In genomic region chr21:36028127-36029069, GRCh38 we compare ENCODE assay signal across 8 cellular contexts. TPM values are rescaled to one million over a fixed set of nuclear protein-coding genes. Genes with fewer than 3 reads are reported as not detected.
DNase-seq lines count a peak whose midpoint lies in the region; ATAC-seq, FAIRE-seq and TF ChIP-seq lines count a peak whose summit lies in the region.

No MANE protein-coding gene starts in this region.

- no TSS peak for BruUV-seq in HepG2 (replicated peaks; lab: Mats Ljungman, UMichigan)

- peak; percentile 90 for FAIRE-seq in HepG2 (lab: Jason Lieb, UNC)

- no peak overlapping the region for H2AFZ ChIP-seq in HepG2 (ENCODE audit: low read length)

- H3K79me2 ChIP-seq in HepG2 (ENCODE audit: insufficient read depth, low read length) = no peaks in the 10 kb centered on the region

- peaks cover 5% of the 10 kb centered on the region for H3K4me1 Mint-ChIP-seq in activated CD4-positive, alpha-beta T cell treated with anti-CD3 and anti-CD28 coated beads for 36 hours
- H3K4me1 Mint-ChIP-seq in chondrocyte (ENCODE audit: low read depth) = peaks cover 8% of the 10 kb centered on the region

- H3K27ac ChIP-seq in HepG2 (ENCODE audit: extremely low read length, insufficient read depth, low read length) = no peak overlapping the region

- TF ChIP-seq POLR2A in HepG2 (IDR thresholded peaks at IDR 0.05; ENCODE audit: insufficient read depth in 1 of 2, low read depth in 2 of 2, low read length in 2 of 2) = no peak

- H3K4me3 Mint-ChIP-seq in activated CD4-positive, alpha-beta T cell treated with anti-CD3 and anti-CD28 coated beads for 36 hours = no peak overlapping the region
- peak overlapping the region; percentile 20 for H3K4me3 Mint-ChIP-seq in chondrocyte (ENCODE audit: unreplicated experiment)

- TF ChIP-seq RAD21 in HepG2 (CRISPR knock-in tag; IDR thresholded peaks at IDR 0.05) = peak; percentile 89

- in situ Hi-C loops in HepG2 (cut with HindIII; ENCODE audit: extremely low pct_ligation_motif_present, low pct_unique_long_range_greater_than_20kb) = no loop called here

- H4K20me1 ChIP-seq in HepG2 (ENCODE audit: insufficient read depth, low read length) = no peaks in the 10 kb centered on the region

- intact Hi-C loops in activated CD4-positive, alpha-beta T cell treated with anti-CD3 and anti-CD28 coated beads for 36 hours (cut with DNase I, micrococcal nuclease) = loop anchor here (1.0 to 10.0 kb wide), 7 partner anchors 84 to 1336 kb away; no protein-coding TSS in a partner anchor
- intact Hi-C loops in HepG2 (cut with micrococcal nuclease; ENCODE audit: unreplicated experiment) = loop anchor here (2.0 to 10.0 kb wide), 3 partner anchors 88 to 1144 kb away; no protein-coding TSS in a partner anchor

- no peak overlapping the region for H3K27ac Mint-ChIP-seq in activated CD4-positive, alpha-beta T cell treated with anti-CD3 and anti-CD28 coated beads for 36 hours
- H3K27ac Mint-ChIP-seq in chondrocyte (ENCODE audit: unreplicated experiment) = no peak overlapping the region

- H3K9me3 ChIP-seq in HepG2 (ENCODE audit: low read length) = no peaks in the 10 kb centered on the region

- no peak overlapping the region for H3K4me3 ChIP-seq in HepG2 (replicated peaks in 1 of 3; ENCODE audit: insufficient read depth in 1 of 3, low read depth in 2 of 3, low read length in 3 of 3)

- no peak for TF ChIP-seq EP300 in HepG2 (IDR thresholded peaks at IDR 0.05; ENCODE audit: low read depth in 2 of 2, low read length in 2 of 2)
- no peak for TF ChIP-seq EP300 in HepG2 (CRISPR knock-in tag; IDR thresholded peaks at IDR 0.05; ENCODE audit: borderline replicate concordance)

- peaks cover 6% of the 10 kb centered on the region; the same call in 1 of the 2 replicates for H3K4me1 ChIP-seq in HepG2 (ENCODE audit: insufficient read depth, low read length)

- 16% methylated on average over 21 of the region's 25 CpGs for WGBS in HepG2 (ENCODE audit: low lambda C conversion rate)

- TF ChIP-seq CTCF in GM12801 (IDR thresholded peaks at IDR 0.05; ENCODE audit: extremely low read depth, insufficient read length) (peak; percentile 74), chondrocyte (IDR thresholded peaks at IDR 0.05) (peak; percentile 93), HepG2 (CRISPR knock-in tag; IDR thresholded peaks at IDR 0.05) (peak; percentile 97)

- H3K4me2 ChIP-seq in HepG2 (ENCODE audit: low read depth, low read length) = peak overlapping the region; percentile 47

- H3K27me3 ChIP-seq in HepG2 (ENCODE audit: control insufficient read depth in 1 of 2, insufficient read depth in 2 of 2, low read length in 2 of 2) = no peaks in the 10 kb centered on the region

- no peaks in the 10 kb centered on the region for H3K9me3 Mint-ChIP-seq in activated CD4-positive, alpha-beta T cell treated with anti-CD3 and anti-CD28 coated beads for 36 hours (ENCODE audit: low read depth)
- no peaks in the 10 kb centered on the region for H3K9me3 Mint-ChIP-seq in chondrocyte (ENCODE audit: low read depth)

- H3K36me3 ChIP-seq in HepG2 (replicated peaks in 1 of 2; ENCODE audit: control insufficient read depth in 1 of 2, insufficient read depth in 2 of 2, low read length in 2 of 2) = no peaks in the 10 kb centered on the region

- H3K36me3 Mint-ChIP-seq in activated CD4-positive, alpha-beta T cell treated with anti-CD3 and anti-CD28 coated beads for 36 hours (ENCODE audit: low read depth) = no peaks in the 10 kb centered on the region
- H3K36me3 Mint-ChIP-seq in chondrocyte (ENCODE audit: low read depth) = no peaks in the 10 kb centered on the region

- DNase-seq in NCI-H446 treated with DMSO at 0.1 percent for 48 hours (lab: John Stamatoyannopoulos, UW) (peak; percentile 37), chondrocyte (ENCODE audit: low spot score) (no peak), HepG2 (ENCODE audit: low spot score) (peak; percentile 47)
- DNase-seq in activated CD4-positive, alpha-beta T cell treated with anti-CD3 and anti-CD28 coated beads for 36 hours = peak; percentile 77
- DNase-seq in stimulated activated CD4-positive, alpha-beta T cell treated with anti-CD3 and anti-CD28 coated beads, TNF-alpha, amount 100 ng/mL, for 24 hours (ENCODE audit: low read depth in 3 of 3) = peak; percentile 38 to 60 (median 41)

- H3K9ac ChIP-seq in HepG2 (ENCODE audit: insufficient read depth, low read depth, low read length) = no peak overlapping the region

- no peaks in the 10 kb centered on the region for H3K27me3 Mint-ChIP-seq in activated CD4-positive, alpha-beta T cell treated with anti-CD3 and anti-CD28 coated beads for 36 hours
- no peaks in the 10 kb centered on the region for H3K27me3 Mint-ChIP-seq in chondrocyte (ENCODE audit: low read depth)

- CTCF ChIA-PET in activated CD4-positive, alpha-beta T cell treated with anti-CD3 and anti-CD28 coated beads for 36 hours (lab: Charles Lee) = interaction anchor here (0.6 to 2.3 kb wide), 29 partner anchors 8 to 1362 kb away, joined by 3 to 10 read pairs (median 4); partner anchors contain the start of gene CBR1
- CTCF ChIA-PET in HepG2 (lab: Yijun Ruan, JAX; ENCODE audit: low intra/inter-chr PET ratio, low total read pairs) = interaction anchor here (1.1 to 1.4 kb wide), 3 partner anchors 84 to 1336 kb away, joined by 3 to 4 read pairs (median 3); no protein-coding TSS in a partner anchor

- POLR2A ChIA-PET in activated CD4-positive, alpha-beta T cell treated with anti-CD3 and anti-CD28 coated beads for 36 hours (lab: Charles Lee) = no interaction called here
- POLR2A ChIA-PET in HepG2 (lab: Yijun Ruan, JAX) = no interaction called here

- ATAC-seq in HG03066 (IDR thresholded peaks at IDR 0.05; ENCODE audit: low read depth, unreplicated experiment) (peak; percentile 88), HepG2 (peak; percentile 92), GM21447 (IDR thresholded peaks at IDR 0.05; ENCODE audit: unreplicated experiment) (no peak)
- ATAC-seq in activated CD4-positive, alpha-beta T cell treated with anti-CD3 and anti-CD28 coated beads for 36 hours = peak; percentile 93

TF ChIP-seq in HepG2, 621 proteins besides CTCF, POLR2A, EP300 and RAD21 (continues in another document):
- TF ChIP-seq SMARCE1 (IDR thresholded peaks at IDR 0.05; ENCODE audit: borderline replicate concordance) = no peak
- peak; percentile 52; the same call in 1 of the 2 replicates for TF ChIP-seq ZNF331 (CRISPR knock-in tag; IDR thresholded peaks at IDR 0.05)

RNA-seq across cellular contexts. Expression of gene SETD4, which starts 31.9 kb away (rescaled TPM):
- total RNA-seq in activated CD4-positive, alpha-beta T cell treated with anti-CD3 and anti-CD28 coated beads for 36 hours = 10 to 100 TPM; 11.0 to 17.6 TPM
- total RNA-seq in chondrocyte (10.9 to 14.4 TPM (median 11.9 TPM) in 3 replicates), HepG2 (2016; rRNA removed; fragmentation: Illumina TruSeq; extraction: Trizol) (11.9 and 14.4 TPM in 2 replicates)
- 2.4 and 3.7 TPM in 2 replicates for total RNA-seq in HepG2 (2016; cell fraction: cytosol; rRNA removed; fragmentation: Illumina TruSeq; extraction: Trizol; ENCODE audit: low read depth)
- 12.5 and 15.3 TPM in 2 replicates for total RNA-seq in HepG2 (2016; cell fraction: insoluble cytoplasmic fraction; rRNA removed; fragmentation: Illumina TruSeq; extraction: Trizol)
- 4.4 and 6.1 TPM in 2 replicates for total RNA-seq in HepG2 (2016; cell fraction: membrane; rRNA removed; fragmentation: Illumina TruSeq; extraction: Trizol)
- total RNA-seq in HepG2 (2016; cell fraction: nucleus; rRNA removed; fragmentation: Illumina TruSeq; extraction: Trizol) = 26.3 and 27.5 TPM in 2 replicates
- polyA plus RNA-seq in HepG2 (2011; rRNA removed) = 7.1 and 8.4 TPM in 2 replicates
- polyA plus RNA-seq in HepG2 (2011; cell fraction: cytosol; rRNA removed) = 4.4 and 5.1 TPM in 2 replicates
- 17.7 and 21.1 TPM in 2 replicates for polyA plus RNA-seq in HepG2 (2011; cell fraction: nucleus; rRNA removed)
- 6.2 and 8.6 TPM in 2 replicates for polyA plus RNA-seq in HepG2 (2012)
- 1.3 and 1.5 TPM in 2 replicates for polyA plus RNA-seq in HepG2 (2016; cell fraction: cytosol; fragmentation: Illumina TruSeq; extraction: Trizol; ENCODE audit: low read depth)
- polyA plus RNA-seq in HepG2 (2016; cell fraction: insoluble cytoplasmic fraction; fragmentation: Illumina TruSeq; extraction: Trizol; ENCODE audit: low read depth) = 10.0 and 10.5 TPM in 2 replicates
- 1.8 and 2.8 TPM in 2 replicates for polyA plus RNA-seq in HepG2 (2016; cell fraction: membrane; fragmentation: Illumina TruSeq; extraction: Trizol; ENCODE audit: low read depth)
- polyA plus RNA-seq in HepG2 (2016; cell fraction: nucleus; fragmentation: Illumina TruSeq; extraction: Trizol; ENCODE audit: insufficient read depth, low read depth) = 37.4 and 44.2 TPM in 2 replicates
- 12.9 and 17.6 TPM in 2 replicates for polyA minus RNA-seq in HepG2 (2011; rRNA and poly(A)+ RNA removed; ENCODE audit: low replicate concordance)
- polyA minus RNA-seq in HepG2 (2011; cell fraction: cytosol; rRNA and poly(A)+ RNA removed) = 2.7 and 5.1 TPM in 2 replicates
- 24.9 and 25.4 TPM in 2 replicates for polyA minus RNA-seq in HepG2 (2011; cell fraction: nucleus; rRNA and poly(A)+ RNA removed)

RNA-seq across cellular contexts. Expression of gene CBR1, which starts 41.4 kb away (rescaled TPM):
- 10 to 100 TPM; 48.6 to 54.1 TPM for total RNA-seq in activated CD4-positive, alpha-beta T cell treated with anti-CD3 and anti-CD28 coated beads for 36 hours
- total RNA-seq in chondrocyte (17.6 to 23.6 TPM (median 19.7 TPM) in 3 replicates), HepG2 (2016; rRNA removed; fragmentation: Illumina TruSeq; extraction: Trizol) (38.7 and 45.6 TPM in 2 replicates)
- total RNA-seq in HepG2 (2016; cell fraction: cytosol; rRNA removed; fragmentation: Illumina TruSeq; extraction: Trizol; ENCODE audit: low read depth) = 7.9 and 8.1 TPM in 2 replicates
- 38.5 and 46.8 TPM in 2 replicates for total RNA-seq in HepG2 (2016; cell fraction: insoluble cytoplasmic fraction; rRNA removed; fragmentation: Illumina TruSeq; extraction: Trizol)
- total RNA-seq in HepG2 (2016; cell fraction: membrane; rRNA removed; fragmentation: Illumina TruSeq; extraction: Trizol) = 14.5 and 17.4 TPM in 2 replicates
- total RNA-seq in HepG2 (2016; cell fraction: nucleus; rRNA removed; fragmentation: Illumina TruSeq; extraction: Trizol) = 15.4 and 15.7 TPM in 2 replicates
- polyA plus RNA-seq in HepG2 (2011; rRNA removed) = 33.7 and 40.2 TPM in 2 replicates
- polyA plus RNA-seq in HepG2 (2011; cell fraction: cytosol; rRNA removed) = 42.7 and 71.0 TPM in 2 replicates
- 26.4 and 32.1 TPM in 2 replicates for polyA plus RNA-seq in HepG2 (2011; cell fraction: nucleus; rRNA removed)
- 30.4 and 32.9 TPM in 2 replicates for polyA plus RNA-seq in HepG2 (2012)
- 7.7 and 9.2 TPM in 2 replicates for polyA plus RNA-seq in HepG2 (2016; cell fraction: cytosol; fragmentation: Illumina TruSeq; extraction: Trizol; ENCODE audit: low read depth)
- polyA plus RNA-seq in HepG2 (2016; cell fraction: insoluble cytoplasmic fraction; fragmentation: Illumina TruSeq; extraction: Trizol; ENCODE audit: low read depth) = 51.8 and 57.6 TPM in 2 replicates
- polyA plus RNA-seq in HepG2 (2016; cell fraction: membrane; fragmentation: Illumina TruSeq; extraction: Trizol; ENCODE audit: low read depth) = 11.5 and 12.6 TPM in 2 replicates
- polyA plus RNA-seq in HepG2 (2016; cell fraction: nucleus; fragmentation: Illumina TruSeq; extraction: Trizol; ENCODE audit: insufficient read depth, low read depth) = 23.3 and 28.1 TPM in 2 replicates
- polyA minus RNA-seq in HepG2 (2011; rRNA and poly(A)+ RNA removed; ENCODE audit: low replicate concordance) = 72.8 and 83.4 TPM in 2 replicates
- polyA minus RNA-seq in HepG2 (2011; cell fraction: cytosol; rRNA and poly(A)+ RNA removed) = 23.7 and 30.8 TPM in 2 replicates
- polyA minus RNA-seq in HepG2 (2011; cell fraction: nucleus; rRNA and poly(A)+ RNA removed) = 4.5 and 7.2 TPM in 2 replicates
